ENCODE assay signal across 19 cellular contexts in genomic region chr15:70241031-70241430, GRCh38.
"Had no signal": no experiment of that assay in that cellular context is flagged by ENCODE, and none has a peak within 500 bp of the region (broad histone marks: within the 10 kb centered on the region; RNA-seq: fewer than 3 reads in every experiment).

No MANE protein-coding gene starts in this region.

- H3K4me3 Mint-ChIP-seq: activated CD4-positive, alpha-beta T cell treated with anti-CD3 and anti-CD28 coated beads, Interleukin-2, amount 10 ng/mL, durations not matched to agents 24 days and 14 days; brain; nephron progenitor cell had no signal

- DNase-seq: activated CD4-positive, alpha-beta T cell treated with anti-CD3 and anti-CD28 coated beads, Interleukin-2, amount 10 ng/mL, durations not matched to agents 24 days and 14 days; activated naive CD4-positive, alpha-beta T cell; activated T-cell treated with anti-CD3 and anti-CD28 coated beads, Interleukin-2, amount 50 U/mL, for 1 hour; aorta; heart left ventricle; islet precursor cell; left cardiac atrium; nephron progenitor cell; psoas muscle; stimulated activated CD4-positive, alpha-beta T cell treated with anti-CD3 and anti-CD28 coated beads, Interleukin-12 subunit alpha, Interleukin-12 subunit beta, amount 100 ng/mL, for 4 hours; SW 1271; T-helper 2 cell; testis; trophoblast cell; uterus had no signal

- H3K36me3 Mint-ChIP-seq: brain had no signal

- H3K36me3 ChIP-seq: heart left ventricle, right atrium auricular region, uterus had no signal

- H3K4me1 ChIP-seq: psoas muscle, right atrium auricular region, testis, uterus had no signal

- H3K9me3 ChIP-seq: heart left ventricle, psoas muscle, right atrium auricular region, testis, uterus had no signal

- H3K4me3 ChIP-seq: heart left ventricle, psoas muscle, right atrium auricular region, testis, uterus had no signal

- H3K27ac Mint-ChIP-seq: activated CD4-positive, alpha-beta T cell treated with anti-CD3 and anti-CD28 coated beads, Interleukin-2, amount 10 ng/mL, durations not matched to agents 24 days and 14 days; activated T-helper 2 cell treated with anti-CD3 and anti-CD28 coated beads, Interferon-gamma antibody, Interleukin-2, Interleukin-4, amounts not matched to agents 10 μg/mL and 5 μg/mL and 100 μg/mL, durations not matched to agents 14 hours and 24 hours and 36 hours; nephron progenitor cell had no signal

- H3K27me3 ChIP-seq: right atrium auricular region, testis, uterus had no signal

- H3K27ac ChIP-seq: heart left ventricle, psoas muscle, right atrium auricular region, testis, uterus had no signal

- H3K9me3 Mint-ChIP-seq: activated CD4-positive, alpha-beta T cell treated with anti-CD3 and anti-CD28 coated beads, Interleukin-2, amount 10 ng/mL, durations not matched to agents 24 days and 14 days; activated T-helper 2 cell treated with anti-CD3 and anti-CD28 coated beads, Interferon-gamma antibody, Interleukin-2, Interleukin-4, amounts not matched to agents 10 μg/mL and 5 μg/mL and 100 μg/mL, durations not matched to agents 14 hours and 24 hours and 36 hours; nephron progenitor cell had no signal

- ATAC-seq: activated CD4-positive, CD25-positive, alpha-beta regulatory T cell treated with anti-CD3 and anti-CD28 coated beads, Interleukin-2, amount 50 U/mL, for 24 hours; heart left ventricle; left cardiac atrium; psoas muscle had no signal
